In genomic region chr2:119760237-119760807, GRCh38 we compare ENCODE assay signal across 8 cellular contexts. TPM values are rescaled to one million over a fixed set of nuclear protein-coding genes. Genes with fewer than 3 reads are reported as not detected.
A peak's percentile ranks its signal among the peaks of the same experiment; 100 is the strongest.
DNase-seq lines count a peak whose midpoint lies in the region; ATAC-seq and FAIRE-seq lines count a peak whose summit lies in the region.

No MANE protein-coding gene starts in this region.

- H3K36me3 Mint-ChIP-seq in activated naive CD8-positive, alpha-beta T cell treated with anti-CD3 and anti-CD28 coated beads for 36 hours, result peaks cover 3% of the 10 kb centered on the region

- H2AFZ ChIP-seq in Karpas-422 (ENCODE audit: low read length), result peak overlapping the region; percentile 97

- H4K20me1 ChIP-seq in Karpas-422 (ENCODE audit: insufficient read depth, low read depth, low read length), result peaks cover 4% of the 10 kb centered on the region; the same call in 1 of the 2 replicates

- H3K4me3 Mint-ChIP-seq in activated naive CD8-positive, alpha-beta T cell treated with anti-CD3 and anti-CD28 coated beads for 36 hours, result peak overlapping the region; percentile 80

- peaks cover 46% of the 10 kb centered on the region for H3K4me1 Mint-ChIP-seq in activated naive CD8-positive, alpha-beta T cell treated with anti-CD3 and anti-CD28 coated beads for 36 hours

- peak overlapping the region; percentile 75 for H3K27ac ChIP-seq in Karpas-422 (ENCODE audit: low read length)

- H3K4me3 ChIP-seq in Karpas-422 (ENCODE audit: low read length) (peak overlapping the region; percentile 84), iPS-18c (ENCODE audit: insufficient read depth, low read depth, low read length) (peak overlapping the region; percentile 93)

- peaks cover 47% of the 10 kb centered on the region for H3K79me2 ChIP-seq in Karpas-422 (ENCODE audit: low read length)

- H3K4me1 ChIP-seq in Karpas-422 (ENCODE audit: low read length), result peaks cover 31% of the 10 kb centered on the region

- no peaks in the 10 kb centered on the region for H3K9me2 ChIP-seq in Karpas-422 (replicated peaks; ENCODE audit: insufficient read depth, low read length)

- no peaks in the 10 kb centered on the region for H3K9me3 Mint-ChIP-seq in activated naive CD8-positive, alpha-beta T cell treated with anti-CD3 and anti-CD28 coated beads for 36 hours

- no peaks in the 10 kb centered on the region for H3K27me3 ChIP-seq in Karpas-422 (ENCODE audit: low read length)

- H3K27me3 Mint-ChIP-seq in activated naive CD8-positive, alpha-beta T cell treated with anti-CD3 and anti-CD28 coated beads for 36 hours, result no peaks in the 10 kb centered on the region

- H3K4me2 ChIP-seq in Karpas-422 (ENCODE audit: low read depth, low read length, poor library complexity, severe bottlenecking), result peak overlapping the region; percentile 93

- peak overlapping the region; percentile 89 for H3K9ac ChIP-seq in Karpas-422 (ENCODE audit: low read length)

- H3K9me3 ChIP-seq in Karpas-422 (ENCODE audit: low read length) (no peaks in the 10 kb centered on the region), iPS-18c (ENCODE audit: control insufficient read depth, insufficient read depth, low read length) (no peaks in the 10 kb centered on the region)

- ATAC-seq in GM21528 (IDR thresholded peaks at IDR 0.05; ENCODE audit: low FRiP score, unreplicated experiment) (peak; percentile 25), GM19452 (IDR thresholded peaks at IDR 0.05; ENCODE audit: unreplicated experiment) (no peak)

- H3K27ac Mint-ChIP-seq in activated naive CD8-positive, alpha-beta T cell treated with anti-CD3 and anti-CD28 coated beads for 36 hours, result peak overlapping the region; percentile 76

- FAIRE-seq in RCC 7860 (lab: Jason Lieb, UNC), result no peak

- peak; percentile 74 for DNase-seq in ELF-1 (ENCODE audit: low read depth, low spot score)
- peak; percentile 69 for DNase-seq in Karpas-422
- DNase-seq in activated naive CD8-positive, alpha-beta T cell treated with anti-CD3 and anti-CD28 coated beads for 36 hours, result no peak
- peak; percentile 23 for DNase-seq in stimulated activated CD4-positive, alpha-beta T cell treated with anti-CD3 and anti-CD28 coated beads, Interleukin-2, amount 100 ng/mL, for 48 hours
- DNase-seq in RCC 7860 (ENCODE audit: low spot score), result no peak

- no peaks in the 10 kb centered on the region for H3K36me3 ChIP-seq in Karpas-422 (ENCODE audit: insufficient read depth, low read length)

RNA-seq across cellular contexts. Expression of gene PTPN4, which starts 0.6 kb away (rescaled TPM):
- 34.5 and 56.7 TPM in 2 replicates for total RNA-seq in Karpas-422 (2014; rRNA removed; shearing (Covaris generic); ENCODE audit: low replicate concordance)
- 10 to 100 TPM; 32.9 to 34.7 TPM for total RNA-seq in activated naive CD8-positive, alpha-beta T cell treated with anti-CD3 and anti-CD28 coated beads for 36 hours

Comparison
In these comparisons a context has a peak if more than half of its experiments do, and no peak if none do; other contexts are left out.
1. DNase-seq: peak in ELF-1 (single experiment), Karpas-422 (single experiment) and stimulated activated CD4-positive, alpha-beta T cell treated with anti-CD3 and anti-CD28 coated beads, Interleukin-2, amount 100 ng/mL, for 48 hours (2 of 2); none in activated naive CD8-positive, alpha-beta T cell treated with anti-CD3 and anti-CD28 coated beads for 36 hours (single experiment) and RCC 7860 (single experiment).